Comparison of ENCODE assay signal across 9 cellular contexts in the genomic region with DNA sequence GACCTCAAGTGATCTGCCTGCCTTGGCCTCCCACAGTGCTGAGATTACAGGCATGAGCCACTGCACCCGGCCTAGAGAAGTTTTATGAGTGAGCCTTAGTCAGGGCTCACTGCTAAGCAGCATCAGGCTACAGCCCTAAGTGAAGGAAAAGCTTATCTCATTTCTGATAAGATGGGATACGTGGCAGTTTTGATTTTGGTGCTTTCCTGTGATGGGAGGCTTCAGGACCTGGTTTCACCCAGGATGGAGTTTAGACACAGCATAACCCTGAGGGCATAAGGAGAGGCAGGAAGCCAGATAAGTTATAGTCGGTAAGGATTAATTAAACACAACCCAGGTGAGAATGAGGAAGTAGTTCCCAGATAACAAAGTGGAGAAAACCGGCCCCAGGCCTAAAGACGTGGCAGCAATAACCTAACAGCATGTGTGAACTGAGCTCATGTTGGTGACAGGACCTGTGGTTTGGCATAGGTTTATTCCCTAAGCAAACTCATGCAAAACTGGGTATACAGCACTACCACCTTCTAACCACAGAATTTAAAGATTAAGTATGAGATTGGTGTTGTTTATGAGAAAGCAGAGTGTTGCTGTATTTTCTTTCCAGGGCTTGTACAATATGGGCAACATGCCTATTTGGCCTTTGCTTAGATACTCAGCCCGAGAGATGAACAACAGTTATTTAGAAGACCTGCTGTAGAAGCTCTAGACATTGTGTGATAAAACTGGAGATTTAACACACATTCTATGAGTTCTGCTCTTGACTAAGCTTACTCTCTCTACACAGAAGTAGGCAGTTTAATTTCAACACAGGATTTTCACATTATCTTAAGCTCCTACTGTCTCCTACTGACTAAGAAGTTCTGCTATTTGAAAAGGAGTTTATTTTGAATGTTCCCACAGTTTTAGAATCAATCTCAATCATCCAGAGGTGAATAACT.
A peak's percentile ranks its signal among the peaks of the same experiment; 100 is the strongest.
DNase-seq lines count a peak whose midpoint lies in the region; ATAC-seq, FAIRE-seq and TF ChIP-seq lines count a peak whose summit lies in the region.
"Had no signal": no experiment of that assay in that cellular context is flagged by ENCODE, and none has a peak within 500 bp of the region (broad histone marks: within the 10 kb centered on the region; RNA-seq: fewer than 3 reads in every experiment).

No MANE protein-coding gene starts in this region.

- H2AK5ac ChIP-seq in mesenchymal stem cell (ENCODE audit: low read length, severe bottlenecking): no peak overlapping the region

- H4K8ac ChIP-seq in mesenchymal stem cell (ENCODE audit: low read length): no peak overlapping the region

- H3K9me3 Mint-ChIP-seq in activated CD4-positive, alpha-beta memory T cell treated with anti-CD3 and anti-CD28 coated beads, Interleukin-2, amount 10 ng/mL, durations not matched to agents 7 days and 5 days: no peaks in the 10 kb centered on the region
- H3K9me3 Mint-ChIP-seq: activated B cell treated with CpG ODN at 0.5 μM for 24 hours had no signal

- H3K27ac Mint-ChIP-seq in activated CD4-positive, alpha-beta memory T cell treated with anti-CD3 and anti-CD28 coated beads, Interleukin-2, amount 10 ng/mL, durations not matched to agents 7 days and 5 days: peak overlapping the region; percentile 8
- H3K27ac Mint-ChIP-seq: activated B cell treated with CpG ODN at 0.5 μM for 24 hours had no signal

- no peak overlapping the region for H3K23ac ChIP-seq in mesenchymal stem cell (ENCODE audit: low read length in 2 of 2)

- no peak overlapping the region for H4K91ac ChIP-seq in mesenchymal stem cell (ENCODE audit: low read length)

- no peaks in the 10 kb centered on the region for H3K27me3 ChIP-seq in mesenchymal stem cell (ENCODE audit: control insufficient read depth in 1 of 2, insufficient read depth in 1 of 2, low read length in 2 of 2)

- H2BK15ac ChIP-seq in mesenchymal stem cell (ENCODE audit: low read depth, poor library complexity, severe bottlenecking): no peak overlapping the region

- H3K4me1 ChIP-seq in mucosa of descending colon (ENCODE audit: low read depth) (peaks cover 26% of the 10 kb centered on the region), mesenchymal stem cell (ENCODE audit: control insufficient read depth, insufficient read depth, low read depth, low read length) (no peaks in the 10 kb centered on the region)

- H3K14ac ChIP-seq in mesenchymal stem cell (ENCODE audit: low read length in 2 of 2): no peak overlapping the region

- CTCF ChIA-PET in activated CD4-positive, alpha-beta memory T cell treated with anti-CD3 and anti-CD28 coated beads, Interleukin-2, amount 10 ng/mL, durations not matched to agents 7 days and 5 days (lab: Charles Lee): interaction anchor here (1.4 kb wide), 1 partner anchor 12 kb away, joined by 4 read pairs; no protein-coding TSS in a partner anchor

- FAIRE-seq in H54 (lab: Jason Lieb, UNC): no peak

- H3K36me3 ChIP-seq in mucosa of descending colon (ENCODE audit: low read depth): no peaks in the 10 kb centered on the region
- no peaks in the 10 kb centered on the region for H3K36me3 ChIP-seq in mesenchymal stem cell (ENCODE audit: control insufficient read depth in 1 of 2, insufficient read depth in 2 of 2, low read depth in 1 of 2, low read length in 2 of 2)

- H3K27me3 Mint-ChIP-seq in activated CD4-positive, alpha-beta memory T cell treated with anti-CD3 and anti-CD28 coated beads, Interleukin-2, amount 10 ng/mL, durations not matched to agents 7 days and 5 days: no peaks in the 10 kb centered on the region

- H3K4me2 ChIP-seq in mesenchymal stem cell (ENCODE audit: low read length, poor library complexity, severe bottlenecking): no peak overlapping the region

- no peak overlapping the region for H3K4me3 Mint-ChIP-seq in activated CD4-positive, alpha-beta memory T cell treated with anti-CD3 and anti-CD28 coated beads, Interleukin-2, amount 10 ng/mL, durations not matched to agents 7 days and 5 days
- H3K4me3 Mint-ChIP-seq: activated B cell treated with CpG ODN at 0.5 μM for 24 hours had no signal

- no peak for TF ChIP-seq CTCF in mucosa of descending colon (IDR thresholded peaks at IDR 0.05)

- peak; percentile 88 for ATAC-seq in HG03175 (IDR thresholded peaks at IDR 0.05; ENCODE audit: unreplicated experiment)
- ATAC-seq in mucosa of descending colon: peak; percentile 86
- ATAC-seq in sciatic nerve: no peak

- DNase-seq in Daoy (ENCODE audit: low read depth) (peak; percentile 68), mucosa of descending colon (peak; percentile 56 to 71 (median 60)), HuH-7.5 (ENCODE audit: low spot score) (no peak), sciatic nerve (ENCODE audit: low spot score) (no peak), H54 (ENCODE audit: insufficient read length, low spot score) (no peak), mesenchymal stem cell (no peak)
- no peak for DNase-seq in activated CD4-positive, alpha-beta memory T cell treated with anti-CD3 and anti-CD28 coated beads, Interleukin-2, amount 10 ng/mL, durations not matched to agents 7 days and 5 days
- DNase-seq: activated B cell treated with CpG ODN at 0.5 μM for 24 hours had no signal

- H3K9me3 ChIP-seq in mucosa of descending colon (no peaks in the 10 kb centered on the region), mesenchymal stem cell (ENCODE audit: control insufficient read depth, low read length) (no peaks in the 10 kb centered on the region)

- no peak overlapping the region for H3K9ac ChIP-seq in mesenchymal stem cell (ENCODE audit: low read length)

- H3K27ac ChIP-seq in mesenchymal stem cell (ENCODE audit: low read length, poor library complexity, severe bottlenecking): no peak overlapping the region

- H3K18ac ChIP-seq in mesenchymal stem cell (ENCODE audit: low read depth in 1 of 2, low read length in 2 of 2): no peak overlapping the region

- WGBS in mesenchymal stem cell: 30% methylated on average over 4 of the region's 6 CpGs

- H2BK12ac ChIP-seq in mesenchymal stem cell (ENCODE audit: low read length in 2 of 2): no peak overlapping the region

- no peak for TF ChIP-seq POLR2A in H54 (IDR thresholded peaks at IDR 0.05; ENCODE audit: low read depth, low read length)

- no peak overlapping the region for H3K4ac ChIP-seq in mesenchymal stem cell (ENCODE audit: low read depth in 1 of 2, low read length in 2 of 2)

- H2BK120ac ChIP-seq in mesenchymal stem cell (ENCODE audit: low read depth, low read length): no peak overlapping the region

- intact Hi-C loops in mucosa of descending colon (cut with DNase I, micrococcal nuclease) (loop anchor here in 1 of 2 donors (5.0 kb wide), 1 partner anchor 314 kb away; no protein-coding TSS in a partner anchor), sciatic nerve (cut with DNase I) (no loop called here)

- no peaks in the 10 kb centered on the region for H3K36me3 Mint-ChIP-seq in activated CD4-positive, alpha-beta memory T cell treated with anti-CD3 and anti-CD28 coated beads, Interleukin-2, amount 10 ng/mL, durations not matched to agents 7 days and 5 days (ENCODE audit: low read depth)

- H3K4me1 Mint-ChIP-seq in activated CD4-positive, alpha-beta memory T cell treated with anti-CD3 and anti-CD28 coated beads, Interleukin-2, amount 10 ng/mL, durations not matched to agents 7 days and 5 days: peaks cover 5% of the 10 kb centered on the region

- POLR2A ChIA-PET in activated CD4-positive, alpha-beta memory T cell treated with anti-CD3 and anti-CD28 coated beads, Interleukin-2, amount 10 ng/mL, durations not matched to agents 7 days and 5 days (lab: Charles Lee): interaction anchor here (1.0 kb wide), 1 partner anchor 12 kb away, joined by 3 read pairs; no protein-coding TSS in a partner anchor

- no peaks in the 10 kb centered on the region for H3K79me1 ChIP-seq in mesenchymal stem cell (replicated peaks; ENCODE audit: low read length, poor library complexity, severe bottlenecking)

- no peak overlapping the region for H2BK5ac ChIP-seq in mesenchymal stem cell (ENCODE audit: low read depth, low read length, poor library complexity, severe bottlenecking)

- H2AFZ ChIP-seq in mesenchymal stem cell (ENCODE audit: low read depth, low read length): no peak overlapping the region

- H3K4me3 ChIP-seq in mucosa of descending colon (no peak overlapping the region), mesenchymal stem cell (ENCODE audit: insufficient read depth in 1 of 2, low read depth in 1 of 2, low read length in 2 of 2) (no peak overlapping the region)

Comparison
In these comparisons a context has a peak if more than half of its experiments do, and no peak if none do; other contexts are left out.
1. DNase-seq: peak in Daoy (single experiment) and mucosa of descending colon (3 of 3); none in activated CD4-positive, alpha-beta memory T cell treated with anti-CD3 and anti-CD28 coated beads, Interleukin-2, amount 10 ng/mL, durations not matched to agents 7 days and 5 days (single experiment), HuH-7.5 (single experiment), sciatic nerve (single experiment), H54 (single experiment) and mesenchymal stem cell (single experiment).